Comparison of ENCODE assay signal across 34 cellular contexts in the genomic region with DNA sequence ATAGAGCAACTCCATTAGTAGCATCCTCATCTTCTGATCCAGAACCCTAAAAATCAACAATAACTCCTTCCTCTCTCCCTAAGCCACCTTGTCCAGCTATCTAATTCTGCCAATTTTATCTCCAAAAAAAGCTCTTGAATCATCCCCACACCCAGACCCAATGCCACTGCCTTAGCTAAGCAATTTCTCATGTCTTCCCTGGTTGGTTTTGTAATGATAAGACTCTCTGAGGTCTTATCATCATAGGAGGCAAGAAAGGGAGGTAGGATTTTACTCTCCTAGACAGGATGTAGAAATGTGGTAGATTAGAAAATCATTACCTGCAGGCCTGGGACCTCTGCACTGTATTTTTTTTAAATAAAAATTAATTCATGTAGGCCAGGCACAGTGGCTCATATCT.
"Had no signal": no experiment of that assay in that cellular context is flagged by ENCODE, and none has a peak within 500 bp of the region (broad histone marks: within the 10 kb centered on the region; RNA-seq: fewer than 3 reads in every experiment).

No MANE protein-coding gene starts in this region.

- H3K36me3 ChIP-seq: ascending aorta, cardiac muscle cell had no signal

- H3K27me3 ChIP-seq: ascending aorta had no signal

- FAIRE-seq: bronchial epithelial cell, TTC549 had no signal

- H3K4me1 ChIP-seq: ascending aorta had no signal

- H3K4me1 Mint-ChIP-seq: activated B cell treated with CpG ODN at 0.5 μM for 24 hours; activated CD4-positive, alpha-beta T cell treated with anti-CD3 and anti-CD28 coated beads, Interleukin-2, amount 10 ng/mL, durations not matched to agents 24 days and 14 days; activated CD8-positive, alpha-beta memory T cell treated with anti-CD3 and anti-CD28 coated beads, Interleukin-2, amount 10 ng/mL, durations not matched to agents 7 days and 5 days; activated naive CD4-positive, alpha-beta T cell treated with anti-CD3 and anti-CD28 coated beads, Interleukin-2, amount 10 ng/mL, durations not matched to agents 7 days and 5 days; activated naive CD4-positive, alpha-beta T cell treated with anti-CD3 and anti-CD28 coated beads, Interleukin-2, amount 50 U/mL, for 24 hours; activated naive CD8-positive, alpha-beta T cell treated with anti-CD3 and anti-CD28 coated beads, Interleukin-2, amount 10 ng/mL, durations not matched to agents 7 days and 5 days; activated naive CD8-positive, alpha-beta T cell treated with anti-CD3 and anti-CD28 coated beads, Interleukin-2, amount 50 U/mL, for 24 hours; central memory CD8-positive, alpha-beta T cell; T-cell; T-helper 17 cell had no signal

- H3K9me3 ChIP-seq: ascending aorta had no signal

- H3K36me3 Mint-ChIP-seq: activated CD4-positive, alpha-beta memory T cell treated with anti-CD3 and anti-CD28 coated beads for 36 hours; activated CD8-positive, alpha-beta memory T cell treated with anti-CD3 and anti-CD28 coated beads, Interleukin-2, amount 10 ng/mL, durations not matched to agents 7 days and 5 days; activated naive CD4-positive, alpha-beta T cell treated with anti-CD3 and anti-CD28 coated beads, Interleukin-2, amount 10 ng/mL, durations not matched to agents 7 days and 5 days; activated naive CD4-positive, alpha-beta T cell treated with anti-CD3 and anti-CD28 coated beads, Interleukin-2, amount 50 U/mL, for 24 hours; activated naive CD8-positive, alpha-beta T cell; activated naive CD8-positive, alpha-beta T cell treated with anti-CD3 and anti-CD28 coated beads, Interleukin-2, amount 10 ng/mL, durations not matched to agents 7 days and 5 days; T-cell had no signal

- H3K4me3 Mint-ChIP-seq: activated B cell treated with CpG ODN at 0.5 μM for 24 hours; activated CD4-positive, alpha-beta memory T cell treated with anti-CD3 and anti-CD28 coated beads for 36 hours; activated CD4-positive, alpha-beta T cell treated with anti-CD3 and anti-CD28 coated beads, Interleukin-2, amount 10 ng/mL, durations not matched to agents 24 days and 14 days; activated CD8-positive, alpha-beta memory T cell treated with anti-CD3 and anti-CD28 coated beads, Interleukin-2, amount 10 ng/mL, durations not matched to agents 7 days and 5 days; activated CD8-positive, alpha-beta T cell treated with anti-CD3 and anti-CD28 coated beads for 36 hours; activated naive CD4-positive, alpha-beta T cell treated with anti-CD3 and anti-CD28 coated beads, Interleukin-2, amount 10 ng/mL, durations not matched to agents 7 days and 5 days; activated naive CD4-positive, alpha-beta T cell treated with anti-CD3 and anti-CD28 coated beads, Interleukin-2, amount 50 U/mL, for 24 hours; activated naive CD8-positive, alpha-beta T cell; activated naive CD8-positive, alpha-beta T cell treated with anti-CD3 and anti-CD28 coated beads, Interleukin-2, amount 10 ng/mL, durations not matched to agents 7 days and 5 days; activated naive CD8-positive, alpha-beta T cell treated with anti-CD3 and anti-CD28 coated beads, Interleukin-2, amount 50 U/mL, for 24 hours; activated T-cell treated with anti-CD3 and anti-CD28 coated beads, Interleukin-2, amount 50 U/mL, for 24 hours; central memory CD8-positive, alpha-beta T cell; T-cell; T-helper 17 cell had no signal

- H3K27ac ChIP-seq: ascending aorta, cardiac muscle cell, VCaP had no signal

- H3K4me3 ChIP-seq: ascending aorta, cardiac muscle cell had no signal

- H3K9me3 Mint-ChIP-seq: activated CD4-positive, alpha-beta T cell treated with anti-CD3 and anti-CD28 coated beads, Interleukin-2, amount 10 ng/mL, durations not matched to agents 24 days and 14 days; activated CD8-positive, alpha-beta T cell treated with anti-CD3 and anti-CD28 coated beads for 36 hours; activated naive CD4-positive, alpha-beta T cell treated with anti-CD3 and anti-CD28 coated beads, Interleukin-2, amount 10 ng/mL, durations not matched to agents 7 days and 5 days; activated naive CD4-positive, alpha-beta T cell treated with anti-CD3 and anti-CD28 coated beads, Interleukin-2, amount 50 U/mL, for 24 hours; activated T-cell treated with anti-CD3 and anti-CD28 coated beads, Interleukin-2, amount 50 U/mL, for 24 hours; activated T-helper 2 cell treated with anti-CD3 and anti-CD28 coated beads, Interferon-gamma antibody, Interleukin-2, Interleukin-4, amounts not matched to agents 10 μg/mL and 5 μg/mL and 100 μg/mL, durations not matched to agents 14 hours and 24 hours and 36 hours had no signal

- ATAC-seq: activated CD8-positive, alpha-beta memory T cell treated with anti-CD3 and anti-CD28 coated beads, Interleukin-2, amount 10 ng/mL, durations not matched to agents 7 days and 5 days; activated CD8-positive, alpha-beta T cell treated with anti-CD3 and anti-CD28 coated beads for 36 hours; activated naive CD8-positive, alpha-beta T cell treated with anti-CD3 and anti-CD28 coated beads, Interleukin-2, amount 50 U/mL, for 24 hours; T-cell; T-helper 17 cell had no signal

- H3K27ac Mint-ChIP-seq: activated B cell treated with CpG ODN at 0.5 μM for 24 hours; activated CD4-positive, alpha-beta memory T cell treated with anti-CD3 and anti-CD28 coated beads for 36 hours; activated CD4-positive, alpha-beta T cell treated with anti-CD3 and anti-CD28 coated beads, Interleukin-2, amount 10 ng/mL, durations not matched to agents 24 days and 14 days; activated CD8-positive, alpha-beta memory T cell treated with anti-CD3 and anti-CD28 coated beads, Interleukin-2, amount 10 ng/mL, durations not matched to agents 7 days and 5 days; activated CD8-positive, alpha-beta T cell treated with anti-CD3 and anti-CD28 coated beads for 36 hours; activated naive CD4-positive, alpha-beta T cell treated with anti-CD3 and anti-CD28 coated beads, Interleukin-2, amount 10 ng/mL, durations not matched to agents 7 days and 5 days; activated naive CD4-positive, alpha-beta T cell treated with anti-CD3 and anti-CD28 coated beads, Interleukin-2, amount 50 U/mL, for 24 hours; activated naive CD8-positive, alpha-beta T cell; activated naive CD8-positive, alpha-beta T cell treated with anti-CD3 and anti-CD28 coated beads, Interleukin-2, amount 10 ng/mL, durations not matched to agents 7 days and 5 days; activated naive CD8-positive, alpha-beta T cell treated with anti-CD3 and anti-CD28 coated beads, Interleukin-2, amount 50 U/mL, for 24 hours; activated T-cell treated with anti-CD3 and anti-CD28 coated beads, Interleukin-2, amount 50 U/mL, for 24 hours; activated T-helper 2 cell treated with anti-CD3 and anti-CD28 coated beads, Interferon-gamma antibody, Interleukin-2, Interleukin-4, amounts not matched to agents 10 μg/mL and 5 μg/mL and 100 μg/mL, durations not matched to agents 14 hours and 24 hours and 36 hours; brain; T-cell; T-helper 17 cell had no signal

- DNase-seq: activated B cell treated with CpG ODN at 0.5 μM for 24 hours; activated CD4-positive, alpha-beta memory T cell treated with anti-CD3 and anti-CD28 coated beads for 36 hours; activated CD4-positive, alpha-beta T cell treated with anti-CD3 and anti-CD28 coated beads for 4 hours; activated CD4-positive, alpha-beta T cell treated with anti-CD3 and anti-CD28 coated beads, Interleukin-2, amount 10 ng/mL, durations not matched to agents 24 days and 14 days; activated CD4-positive, alpha-beta T cell treated with anti-CD3 and anti-CD28 coated beads, Interleukin-2, amount 50 U/mL, for 1 hour; activated CD4-positive, alpha-beta T cell treated with anti-CD3 and anti-CD28 coated beads, Interleukin-2, amount 50 U/mL, for 4 hours; activated CD4-positive, CD25-positive, alpha-beta regulatory T cell treated with anti-CD3 and anti-CD28 coated beads, Interleukin-2, amount 50 U/mL, for 72 hours; activated CD8-positive, alpha-beta memory T cell treated with anti-CD3 and anti-CD28 coated beads, Interleukin-2, amount 10 ng/mL, durations not matched to agents 7 days and 5 days; activated CD8-positive, alpha-beta memory T cell treated with anti-CD3 and anti-CD28 coated beads, Interleukin-2, amount 50 U/mL, for 48 hours; activated CD8-positive, alpha-beta T cell treated with anti-CD3 and anti-CD28 coated beads for 36 hours; activated effector memory CD4-positive, alpha-beta T cell treated with Interleukin-2 at 50 U/mL for 16 hours; activated gamma-delta T cell; activated naive CD4-positive, alpha-beta T cell treated with anti-CD3 and anti-CD28 coated beads, Interleukin-2, amount 10 ng/mL, durations not matched to agents 7 days and 5 days; activated naive CD4-positive, alpha-beta T cell treated with Interleukin-2 at 50 U/mL for 16 hours; activated naive CD8-positive, alpha-beta T cell treated with anti-CD3 and anti-CD28 coated beads, Interleukin-2, amount 10 ng/mL, durations not matched to agents 7 days and 5 days; activated naive CD8-positive, alpha-beta T cell treated with anti-CD3 and anti-CD28 coated beads, Interleukin-2, amount 50 U/mL, for 24 hours; activated T-cell treated with anti-CD3 and anti-CD28 coated beads, Interleukin-2, amount 50 U/mL, for 24 hours; activated T-cell treated with anti-CD3 and anti-CD28 coated beads, Interleukin-2, amount 50 U/mL, for 48 hours; amygdala; anterior cingulate cortex; caudate nucleus; cerebellar nuclear complex; T-cell; T-helper 17 cell had no signal
